ENCODE assay signal across 8 cellular contexts in the genomic region with DNA sequence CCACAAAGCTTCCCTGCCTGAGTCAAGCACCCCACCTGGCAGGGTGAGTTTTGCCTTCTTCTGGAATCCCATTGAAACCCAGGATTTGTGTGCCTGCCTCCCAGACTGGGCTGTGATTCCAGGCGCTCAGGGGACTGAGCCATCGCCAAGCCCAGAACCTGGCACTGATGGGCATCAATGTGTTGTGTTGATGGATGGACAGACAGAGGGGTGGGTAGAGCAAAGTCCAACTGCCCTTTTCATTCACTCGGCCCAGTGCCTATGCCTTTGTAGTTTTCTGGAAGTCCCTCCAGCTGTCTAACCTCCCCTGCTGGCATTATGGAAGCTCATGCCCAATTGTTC.
DNase-seq lines count a peak whose midpoint lies in the region; ATAC-seq and TF ChIP-seq lines count a peak whose summit lies in the region.

No MANE protein-coding gene starts in this region.

- H3K79me2 ChIP-seq in HCT116 (ENCODE audit: insufficient read depth, low read length): no peaks in the 10 kb centered on the region

- H3K4me1 Mint-ChIP-seq in activated naive CD8-positive, alpha-beta T cell treated with anti-CD3 and anti-CD28 coated beads for 36 hours: peaks cover 15% of the 10 kb centered on the region
- H3K4me1 Mint-ChIP-seq in immature natural killer cell: peaks cover 26 to 28% of the 10 kb centered on the region in 2 donors

- no peaks in the 10 kb centered on the region for H3K36me3 ChIP-seq in HCT116 (ENCODE audit: control insufficient read depth in 1 of 2, insufficient read depth in 2 of 2, low read length in 2 of 2)

- peak overlapping the region; percentile 46 to 48; a peak in 3 of 4 replicates for H3K4me3 ChIP-seq in HCT116 (replicated peaks in 1 of 2; ENCODE audit: low read depth in 1 of 2, low read length in 2 of 2)
- H3K4me3 ChIP-seq in skin epidermis: peak overlapping the region in 1 of 7 experiments; percentile 33

- peak overlapping the region; percentile 46 for H3K27ac Mint-ChIP-seq in activated naive CD8-positive, alpha-beta T cell treated with anti-CD3 and anti-CD28 coated beads for 36 hours
- no peak overlapping the region for H3K27ac Mint-ChIP-seq in immature natural killer cell

- no peaks in the 10 kb centered on the region for H3K9me2 ChIP-seq in HCT116 (ENCODE audit: insufficient read depth)

- no peak for TF ChIP-seq POLR2A in HCT116 (IDR thresholded peaks at IDR 0.05; ENCODE audit: borderline replicate concordance, extremely low read depth, insufficient read depth, insufficient read length)

- in situ Hi-C loops in ACHN (cut with HindIII; ENCODE audit: low pct_ligation_motif_present, low pct_unique_long_range_greater_than_20kb, low sequenced_read_pairs): loop anchor here (25.0 kb wide), 1 partner anchor 89 kb away; a partner anchor contains a TSS

- RAD21 ChIA-PET in HCT116 (lab: Charles Lee; ENCODE audit: low non-redundant PET in 1 of 2, low total read pairs in 2 of 2, uncharacterized antibody in 2 of 2, unreplicated experiment in 2 of 2): interaction anchor here in 1 of 2 experiments (1.0 kb wide), 1 partner anchor 87 kb away, joined by 5 read pairs; no protein-coding TSS in a partner anchor

- BruUV-seq in HCT116 (replicated peaks; lab: Mats Ljungman, UMichigan): no TSS peak

- CTCF ChIA-PET in HCT116 (lab: Charles Lee): interaction anchor here (0.7 to 1.7 kb wide), 5 partner anchors 21 to 87 kb away, joined by 3 to 10 read pairs (median 4); no protein-coding TSS in a partner anchor

- no peak overlapping the region for H3K4me3 Mint-ChIP-seq in activated naive CD8-positive, alpha-beta T cell treated with anti-CD3 and anti-CD28 coated beads for 36 hours
- H3K4me3 Mint-ChIP-seq in immature natural killer cell: peak overlapping the region in 4 of 5 donors; percentile 52 to 88 (median 80)

- DNase-seq in HCT116 (ENCODE audit: low read depth, low spot score) (no peak), immature natural killer cell (no peak), UCSD-AML1 (lab: John Stamatoyannopoulos, UW; ENCODE audit: unreplicated experiment) (no peak), ACHN (no peak), RPMI8226 (no peak)
- DNase-seq in activated naive CD8-positive, alpha-beta T cell treated with anti-CD3 and anti-CD28 coated beads for 36 hours: no peak
- no peak for DNase-seq in stimulated activated CD4-positive, alpha-beta T cell treated with anti-CD3 and anti-CD28 coated beads, Interleukin-1b, Interleukin-23, amount 100 ng/mL, for 48 hours

- peak overlapping the region; percentile 43 for H3K9ac ChIP-seq in HCT116 (ENCODE audit: low read length)

- no peak; the same call in none of the 2 replicates for ATAC-seq in HCT116

- TF ChIP-seq RAD21 in HCT116 (IDR thresholded peaks at IDR 0.05; ENCODE audit: low read depth): no peak

- peak overlapping the region; percentile 64 for H3K27ac ChIP-seq in HCT116 (ENCODE audit: low read depth, low read length)
- peak overlapping the region in 12 of 21 experiments; percentile 33 to 88 (median 74) for H3K27ac ChIP-seq in skin epidermis

- H3K9me3 ChIP-seq in HCT116 (ENCODE audit: control insufficient read depth in 1 of 2, insufficient read depth in 1 of 2, low read depth in 1 of 2, low read length in 2 of 2): no peaks in the 10 kb centered on the region

- H3K9me3 Mint-ChIP-seq in activated naive CD8-positive, alpha-beta T cell treated with anti-CD3 and anti-CD28 coated beads for 36 hours: no peaks in the 10 kb centered on the region
- H3K9me3 Mint-ChIP-seq in immature natural killer cell: no peaks in the 10 kb centered on the region

- peaks cover 63% of the 10 kb centered on the region for H3K27me3 Mint-ChIP-seq in activated naive CD8-positive, alpha-beta T cell treated with anti-CD3 and anti-CD28 coated beads for 36 hours
- H3K27me3 Mint-ChIP-seq in immature natural killer cell (ENCODE audit: low read depth in 3 of 3): peaks cover 19 to 42% (median 24%) of the 10 kb centered on the region in 3 donors

- peaks cover 13% of the 10 kb centered on the region; the same call in 1 of the 2 replicates for H3K27me3 ChIP-seq in HCT116 (ENCODE audit: insufficient read depth, low read length)

- H3K36me3 Mint-ChIP-seq in activated naive CD8-positive, alpha-beta T cell treated with anti-CD3 and anti-CD28 coated beads for 36 hours: no peaks in the 10 kb centered on the region
- no peaks in the 10 kb centered on the region for H3K36me3 Mint-ChIP-seq in immature natural killer cell

- peaks cover 17% of the 10 kb centered on the region in 2 experiments for H3K4me1 ChIP-seq in HCT116 (ENCODE audit: control insufficient read depth in 1 of 2, insufficient read depth in 2 of 2, low read length in 2 of 2)

- POLR2A ChIA-PET in HCT116 (lab: Charles Lee): interaction anchor here (1.2 kb wide), 1 partner anchor 18 kb away, joined by 5 read pairs; no protein-coding TSS in a partner anchor

- H3K4me2 ChIP-seq in HCT116 (ENCODE audit: low read length): peak overlapping the region; percentile 83

- no peaks in the 10 kb centered on the region for H4K20me1 ChIP-seq in HCT116 (ENCODE audit: insufficient read depth)

- TF ChIP-seq CTCF in HCT116 (IDR thresholded peaks at IDR 0.05 in 2 of 3, conservative IDR thresholded peaks at IDR 0.05 in 1 of 3; ENCODE audit: borderline replicate concordance in 1 of 3, insufficient read depth in 1 of 3, low read depth in 2 of 3, low read length in 2 of 3): no peak

- H2AFZ ChIP-seq in HCT116 (ENCODE audit: low read depth, low read length, poor library complexity, severe bottlenecking): peak overlapping the region; percentile 64

- intact Hi-C loops in HCT116 (cut with micrococcal nuclease): no loop called here

TF ChIP-seq in HCT116, 20 proteins besides CTCF, POLR2A, EP300 and RAD21:
- TF ChIP-seq EZH2phosphoT487 (IDR thresholded peaks at IDR 0.05; ENCODE audit: borderline replicate concordance) (no peak), CEBPB (IDR thresholded peaks at IDR 0.05; ENCODE audit: low read depth) (no peak), ZFX (IDR thresholded peaks at IDR 0.05) (no peak), ZNF274 (IDR thresholded peaks at IDR 0.05; ENCODE audit: low read depth, low read length) (no peak), EGR1 (IDR thresholded peaks at IDR 0.05; ENCODE audit: low read depth) (no peak), JUND (IDR thresholded peaks at IDR 0.05) (no peak), SRF (IDR thresholded peaks at IDR 0.05; ENCODE audit: low read depth) (no peak), FOSL1 (IDR thresholded peaks at IDR 0.05; ENCODE audit: low read depth) (no peak), SIN3A (IDR thresholded peaks at IDR 0.05; ENCODE audit: low read depth) (no peak), ELF1 (IDR thresholded peaks at IDR 0.05; ENCODE audit: borderline replicate concordance, low read depth) (no peak), TCF7L2 (IDR thresholded peaks at IDR 0.05; ENCODE audit: borderline replicate concordance, extremely low read depth, insufficient read depth, insufficient read length) (no peak)
- TF ChIP-seq, protein P1, sequence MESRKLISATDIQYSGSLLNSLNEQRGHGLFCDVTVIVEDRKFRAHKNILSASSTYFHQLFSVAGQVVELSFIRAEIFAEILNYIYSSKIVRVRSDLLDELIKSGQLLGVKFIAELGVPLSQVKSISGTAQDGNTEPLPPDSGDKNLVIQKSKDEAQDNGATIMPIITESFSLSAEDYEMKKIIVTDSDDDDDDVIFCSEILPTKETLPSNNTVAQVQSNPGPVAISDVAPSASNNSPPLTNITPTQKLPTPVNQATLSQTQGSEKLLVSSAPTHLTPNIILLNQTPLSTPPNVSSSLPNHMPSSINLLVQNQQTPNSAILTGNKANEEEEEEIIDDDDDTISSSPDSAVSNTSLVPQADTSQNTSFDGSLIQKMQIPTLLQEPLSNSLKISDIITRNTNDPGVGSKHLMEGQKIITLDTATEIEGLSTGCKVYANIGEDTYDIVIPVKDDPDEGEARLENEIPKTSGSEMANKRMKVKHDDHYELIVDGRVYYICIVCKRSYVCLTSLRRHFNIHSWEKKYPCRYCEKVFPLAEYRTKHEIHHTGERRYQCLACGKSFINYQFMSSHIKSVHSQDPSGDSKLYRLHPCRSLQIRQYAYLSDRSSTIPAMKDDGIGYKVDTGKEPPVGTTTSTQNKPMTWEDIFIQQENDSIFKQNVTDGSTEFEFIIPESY (IDR thresholded peaks at IDR 0.05; ENCODE audit: extremely low read depth, insufficient replicate concordance, low read length): no peak
- TF ChIP-seq, protein P2, sequence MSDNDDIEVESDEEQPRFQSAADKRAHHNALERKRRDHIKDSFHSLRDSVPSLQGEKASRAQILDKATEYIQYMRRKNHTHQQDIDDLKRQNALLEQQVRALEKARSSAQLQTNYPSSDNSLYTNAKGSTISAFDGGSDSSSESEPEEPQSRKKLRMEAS (IDR thresholded peaks at IDR 0.05): no peak
